In the genomic region with DNA sequence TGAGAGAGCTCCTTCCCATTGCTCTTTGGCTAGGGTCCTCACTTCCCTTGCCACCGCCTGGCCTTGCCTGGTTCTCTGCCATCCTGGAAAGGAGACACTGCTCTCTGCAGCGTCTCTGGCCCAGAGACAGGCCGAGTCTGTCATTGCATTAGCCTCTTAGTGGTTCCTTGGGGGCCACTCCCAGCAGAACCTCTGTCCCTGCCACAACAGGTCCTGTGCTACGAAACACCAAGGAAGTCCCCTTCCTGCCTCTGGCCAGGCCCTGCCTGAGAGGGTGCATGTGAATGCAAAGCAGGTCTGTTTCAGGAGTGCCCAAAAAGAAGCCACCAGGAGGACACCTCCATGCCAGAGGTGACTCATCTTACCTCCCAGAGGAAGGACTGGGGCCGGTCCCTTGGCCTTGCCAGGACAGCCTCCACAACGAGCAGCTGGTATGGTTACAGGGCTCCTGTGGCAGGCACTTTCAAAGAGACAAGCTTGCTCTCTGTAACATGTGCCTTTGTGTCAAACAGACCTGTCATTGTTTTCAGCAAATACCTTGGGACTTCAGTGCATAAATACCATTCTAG, we compare ENCODE assay signal across 8 cellular contexts. TPM values are rescaled to one million over a fixed set of nuclear protein-coding genes. Genes with fewer than 3 reads are reported as not detected.
DNase-seq lines count a peak whose midpoint lies in the region; ATAC-seq, FAIRE-seq and TF ChIP-seq lines count a peak whose summit lies in the region.

No MANE protein-coding gene starts in this region.

- intact Hi-C loops in pancreas (cut with DNase I), result no loop called here
- intact Hi-C loops in sigmoid colon (cut with DNase I), result no loop called here

- no peaks in the 10 kb centered on the region for H3K9me3 Mint-ChIP-seq in T-helper 1 cell treated with Interleukin-12 subunit alpha and Interleukin-12 subunit beta and Interleukin-4 antibody, amounts not matched to agents 30 μg/mL and 1 μg/mL, for 36 hours
- H3K9me3 Mint-ChIP-seq in chondrocyte (ENCODE audit: low read depth), result peaks cover 5% of the 10 kb centered on the region

- H3K4me1 ChIP-seq in pancreas (peaks cover 0 to 8% (median 5%) of the 10 kb centered on the region in 3 donors), sigmoid colon (peaks cover 0 to 14% (median 5%) of the 10 kb centered on the region in 4 donors)

- H3K27me3 ChIP-seq in pancreas (no peaks in the 10 kb centered on the region), sigmoid colon (no peaks in the 10 kb centered on the region)

- H3K9me3 ChIP-seq in pancreas (no peaks in the 10 kb centered on the region), sigmoid colon (no peaks in the 10 kb centered on the region)

- no peak overlapping the region for H3K4me3 ChIP-seq in pancreas
- H3K4me3 ChIP-seq in sigmoid colon, result no peak overlapping the region

- no peak for FAIRE-seq in pancreas (lab: Jason Lieb, UNC)

- TF ChIP-seq EP300 in sigmoid colon (IDR thresholded peaks at IDR 0.05), result no peak

- H3K36me3 Mint-ChIP-seq in T-helper 1 cell treated with Interleukin-12 subunit alpha and Interleukin-12 subunit beta and Interleukin-4 antibody, amounts not matched to agents 30 μg/mL and 1 μg/mL, for 36 hours (ENCODE audit: low read depth), result peaks cover 6% of the 10 kb centered on the region
- H3K36me3 Mint-ChIP-seq in chondrocyte (ENCODE audit: low read depth), result peaks cover 17% of the 10 kb centered on the region

- peak overlapping the region; percentile 62 for H3K4me3 Mint-ChIP-seq in T-helper 1 cell treated with Interleukin-12 subunit alpha and Interleukin-12 subunit beta and Interleukin-4 antibody, amounts not matched to agents 30 μg/mL and 1 μg/mL, for 36 hours
- no peak overlapping the region for H3K4me3 Mint-ChIP-seq in chondrocyte (ENCODE audit: unreplicated experiment)

- DNase-seq in T-helper 1 cell, result no peak
- DNase-seq in H4 (ENCODE audit: low spot score), result peak; percentile 39
- peak; percentile 53 for DNase-seq in MV-4-11 (lab: John Stamatoyannopoulos, UW)
- no peak for DNase-seq in chondrocyte (ENCODE audit: low spot score)
- DNase-seq in pancreas, result peak in 2 of 6 donors; percentile 21 to 31
- DNase-seq in sigmoid colon, result no peak
- no peak for DNase-seq in midbrain (lab: John Stamatoyannopoulos, UW)

- TF ChIP-seq CTCF in chondrocyte (IDR thresholded peaks at IDR 0.05) (no peak), pancreas (IDR thresholded peaks at IDR 0.05) (no peak), sigmoid colon (IDR thresholded peaks at IDR 0.05) (no peak)

- H3K4me1 Mint-ChIP-seq in T-helper 1 cell treated with Interleukin-12 subunit alpha and Interleukin-12 subunit beta and Interleukin-4 antibody, amounts not matched to agents 30 μg/mL and 1 μg/mL, for 36 hours (ENCODE audit: low read depth), result peaks cover 15% of the 10 kb centered on the region
- H3K4me1 Mint-ChIP-seq in chondrocyte (ENCODE audit: low read depth), result peaks cover 26% of the 10 kb centered on the region

- peaks cover 4% of the 10 kb centered on the region for H3K27me3 Mint-ChIP-seq in T-helper 1 cell treated with Interleukin-12 subunit alpha and Interleukin-12 subunit beta and Interleukin-4 antibody, amounts not matched to agents 30 μg/mL and 1 μg/mL, for 36 hours (ENCODE audit: low read depth)
- H3K27me3 Mint-ChIP-seq in chondrocyte (ENCODE audit: low read depth), result no peaks in the 10 kb centered on the region

- H3K27ac Mint-ChIP-seq in T-helper 1 cell treated with Interleukin-12 subunit alpha and Interleukin-12 subunit beta and Interleukin-4 antibody, amounts not matched to agents 30 μg/mL and 1 μg/mL, for 36 hours, result peak overlapping the region; percentile 16
- peak overlapping the region; percentile 89 for H3K27ac Mint-ChIP-seq in chondrocyte (ENCODE audit: unreplicated experiment)

- peaks cover 0 to 5% (median 3%) of the 10 kb centered on the region in 3 donors for H3K36me3 ChIP-seq in pancreas
- H3K36me3 ChIP-seq in sigmoid colon, result peaks cover 0 to 10% (median 5%) of the 10 kb centered on the region in 4 donors

- WGBS in pancreas, 2 donors, result 37 to 42% methylated on average over 6 of the region's 6 CpGs
- 49 to 53% methylated on average over 6 of the region's 6 CpGs for WGBS in sigmoid colon, 2 donors

- no peak for TF ChIP-seq POLR2A in sigmoid colon (IDR thresholded peaks at IDR 0.05)

- H3K27ac ChIP-seq in pancreas, result peak overlapping the region; percentile 44 to 69 (median 56)
- peak overlapping the region in 2 of 4 donors; percentile 36 to 55 for H3K27ac ChIP-seq in sigmoid colon

- ATAC-seq in pancreas, result peak; percentile 65 to 79 (median 74)

RNA-seq across cellular contexts. Expression of a gene that starts 59.6 kb away (rescaled TPM):
- 63.6 and 95.0 TPM in 2 replicates for total RNA-seq in H4 (2014; rRNA removed; shearing (Covaris generic))
- total RNA-seq in chondrocyte, result 39.2 to 52.8 TPM (median 44.3 TPM) in 3 replicates
- 10 to 100 TPM; 15.7 to 29.9 (median 22.4) TPM for total RNA-seq in pancreas
- polyA plus RNA-seq in pancreas, result 10 to 100 TPM in 1 of 2 donors, 1 to 10 TPM in 1; 8.5 to 12.2 TPM
- 10 to 100 TPM; 47.1 to 71.7 (median 55.8) TPM for total RNA-seq in sigmoid colon
- polyA plus RNA-seq in sigmoid colon, result 10 to 100 TPM; 34.2 to 71.2 (median 39.0) TPM

Comparison
In these comparisons a context has a peak if more than half of its experiments do, and no peak if none do; other contexts are left out.
1. DNase-seq: peak in H4 (single experiment) and MV-4-11 (single experiment); none in T-helper 1 cell (0 of 5), chondrocyte (single experiment), sigmoid colon (single experiment) and midbrain (single experiment).